In the genomic region with DNA sequence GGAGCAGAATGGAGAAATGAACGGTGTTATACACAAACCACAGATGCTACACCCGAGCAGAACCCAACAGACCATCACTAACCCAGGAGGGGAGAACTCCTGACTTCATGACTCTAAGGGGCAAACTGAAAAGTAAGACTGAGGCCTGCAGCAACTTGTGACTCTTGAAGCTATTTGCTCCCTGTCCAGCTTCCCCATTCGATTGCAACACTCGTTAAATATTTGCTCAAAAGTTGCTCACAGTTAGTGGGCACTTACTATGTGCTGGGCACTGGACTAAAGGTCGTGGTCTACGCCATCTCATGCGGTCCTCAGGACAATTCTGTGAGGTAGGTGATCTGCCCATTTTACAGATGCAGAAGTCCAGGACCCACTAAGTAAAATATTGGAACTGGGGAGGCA, we compare ENCODE assay signal across 1 cellular context.
TF ChIP-seq lines count a peak whose summit lies in the region.

No MANE protein-coding gene starts in this region.

TF ChIP-seq in HepG2, 621 proteins besides CTCF, POLR2A, EP300 and RAD21 (continued from another document and continues in another):
- TF ChIP-seq ATF4 (CRISPR knock-in tag; IDR thresholded peaks at IDR 0.05) (no peak), BHLHE40 (IDR thresholded peaks at IDR 0.05; ENCODE audit: low read length) (0 out of 2 replicates have a peak, but pooled peaks have one; percentile 27), NFE2L2 (IDR thresholded peaks at IDR 0.05; ENCODE audit: low read length) (no peak), ZNF772 (CRISPR knock-in tag; IDR thresholded peaks at IDR 0.05) (no peak), ISX (CRISPR knock-in tag; conservative IDR thresholded peaks at IDR 0.05) (no peak), BRD4 (CRISPR knock-in tag; IDR thresholded peaks at IDR 0.05) (no peak), HDAC2 (CRISPR knock-in tag; IDR thresholded peaks at IDR 0.05) (peak; percentile 39; the same call in 1 of the 2 replicates), GZF1 (CRISPR knock-in tag; IDR thresholded peaks at IDR 0.05) (no peak), TARDBP (CRISPR knock-in tag; IDR thresholded peaks at IDR 0.05) (no peak), MXI1 (IDR thresholded peaks at IDR 0.05; ENCODE audit: borderline replicate concordance, low read depth, low read length) (no peak), AKAP8 (CRISPR knock-in tag; IDR thresholded peaks at IDR 0.05) (no peak), KIAA2018 (CRISPR knock-in tag; IDR thresholded peaks at IDR 0.05; ENCODE audit: borderline replicate concordance) (no peak), PRPF4 (IDR thresholded peaks at IDR 0.05; ENCODE audit: low read depth, low read length, poor library complexity, severe bottlenecking) (no peak), ZNF407 (CRISPR knock-in tag; IDR thresholded peaks at IDR 0.05; ENCODE audit: not compliant biosample characterization) (no peak), FIP1L1 (IDR thresholded peaks at IDR 0.05; ENCODE audit: borderline replicate concordance, insufficient read depth, low read depth, low read length) (no peak), GATAD2A (CRISPR knock-in tag; IDR thresholded peaks at IDR 0.05) (peak; percentile 30; the same call in 1 of the 2 replicates), SETDB1 (CRISPR knock-in tag; IDR thresholded peaks at IDR 0.05; ENCODE audit: borderline replicate concordance) (no peak), TRIM24 (CRISPR knock-in tag; IDR thresholded peaks at IDR 0.05) (peak; percentile 47; the same call in 1 of the 2 replicates), KAT8 (CRISPR knock-in tag; IDR thresholded peaks at IDR 0.05) (no peak), RBM39 (IDR thresholded peaks at IDR 0.05; ENCODE audit: low read depth, low read length, poor library complexity, severe bottlenecking) (no peak), CEBPB (IDR thresholded peaks at IDR 0.05; ENCODE audit: borderline replicate concordance, low read depth, low read length) (peak; percentile 91), FOXM1 (CRISPR knock-in tag; IDR thresholded peaks at IDR 0.05) (no peak), ZNF891 (CRISPR knock-in tag; IDR thresholded peaks at IDR 0.05) (no peak), PHF21A (CRISPR knock-in tag; IDR thresholded peaks at IDR 0.05) (0 out of 2 replicates have a peak, but pooled peaks have one; percentile 18), ZNF775 (CRISPR knock-in tag; IDR thresholded peaks at IDR 0.05; ENCODE audit: borderline replicate concordance) (no peak), ZBTB10 (CRISPR knock-in tag; IDR thresholded peaks at IDR 0.05; ENCODE audit: borderline replicate concordance) (no peak), SOX13 (IDR thresholded peaks at IDR 0.05) (no peak), SOX13 (CRISPR knock-in tag; conservative IDR thresholded peaks at IDR 0.05 in 1 of 2, IDR thresholded peaks at IDR 0.05 in 1 of 2) (no peak), NFRKB (IDR thresholded peaks at IDR 0.05) (no peak)
- TF ChIP-seq, protein P1, sequence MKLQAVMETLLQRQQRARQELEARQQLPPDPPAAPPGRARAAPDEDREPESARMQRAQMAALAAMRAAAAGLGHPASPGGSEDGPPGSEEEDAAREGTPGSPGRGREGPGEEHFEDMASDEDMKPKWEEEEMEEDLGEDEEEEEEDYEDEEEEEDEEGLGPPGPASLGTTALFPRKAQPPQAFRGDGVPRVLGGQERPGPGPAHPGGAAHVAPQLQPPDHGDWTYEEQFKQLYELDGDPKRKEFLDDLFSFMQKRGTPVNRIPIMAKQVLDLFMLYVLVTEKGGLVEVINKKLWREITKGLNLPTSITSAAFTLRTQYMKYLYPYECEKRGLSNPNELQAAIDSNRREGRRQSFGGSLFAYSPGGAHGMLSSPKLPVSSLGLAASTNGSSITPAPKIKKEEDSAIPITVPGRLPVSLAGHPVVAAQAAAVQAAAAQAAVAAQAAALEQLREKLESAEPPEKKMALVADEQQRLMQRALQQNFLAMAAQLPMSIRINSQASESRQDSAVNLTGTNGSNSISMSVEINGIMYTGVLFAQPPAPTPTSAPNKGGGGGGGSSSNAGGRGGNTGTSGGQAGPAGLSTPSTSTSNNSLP (IDR thresholded peaks at IDR 0.05; ENCODE audit: low read depth, low read length), result peak; percentile 36; the same call in 1 of the 2 replicates
- TF ChIP-seq, protein P2, sequence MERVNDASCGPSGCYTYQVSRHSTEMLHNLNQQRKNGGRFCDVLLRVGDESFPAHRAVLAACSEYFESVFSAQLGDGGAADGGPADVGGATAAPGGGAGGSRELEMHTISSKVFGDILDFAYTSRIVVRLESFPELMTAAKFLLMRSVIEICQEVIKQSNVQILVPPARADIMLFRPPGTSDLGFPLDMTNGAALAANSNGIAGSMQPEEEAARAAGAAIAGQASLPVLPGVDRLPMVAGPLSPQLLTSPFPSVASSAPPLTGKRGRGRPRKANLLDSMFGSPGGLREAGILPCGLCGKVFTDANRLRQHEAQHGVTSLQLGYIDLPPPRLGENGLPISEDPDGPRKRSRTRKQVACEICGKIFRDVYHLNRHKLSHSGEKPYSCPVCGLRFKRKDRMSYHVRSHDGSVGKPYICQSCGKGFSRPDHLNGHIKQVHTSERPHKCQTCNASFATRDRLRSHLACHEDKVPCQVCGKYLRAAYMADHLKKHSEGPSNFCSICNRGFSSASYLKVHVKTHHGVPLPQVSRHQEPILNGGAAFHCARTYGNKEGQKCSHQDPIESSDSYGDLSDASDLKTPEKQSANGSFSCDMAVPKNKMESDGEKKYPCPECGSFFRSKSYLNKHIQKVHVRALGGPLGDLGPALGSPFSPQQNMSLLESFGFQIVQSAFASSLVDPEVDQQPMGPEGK (CRISPR knock-in tag; IDR thresholded peaks at IDR 0.05), result no peak
